23 cellular contexts compared by ENCODE assay signal in genomic region chr6:158519354-158519753, GRCh38. TPM values are rescaled to one million over a fixed set of nuclear protein-coding genes. Genes with fewer than 3 reads are reported as not detected.
DNase-seq lines count a peak whose midpoint lies in the region; ATAC-seq and TF ChIP-seq lines count a peak whose summit lies in the region.
"Had no signal": no experiment of that assay in that cellular context is flagged by ENCODE, and none has a peak within 500 bp of the region (broad histone marks: within the 10 kb centered on the region; RNA-seq: fewer than 3 reads in every experiment).

No MANE protein-coding gene starts in this region.

- no peak overlapping the region for H2AFZ ChIP-seq in neural cell (ENCODE audit: low read depth, low read length)

- H3K27me3 Mint-ChIP-seq in brain, result no peaks in the 10 kb centered on the region
- H3K27me3 Mint-ChIP-seq in stimulated activated naive CD8-positive, alpha-beta T cell treated with anti-CD3 and anti-CD28 coated beads, Interleukin-15, amount 100 ng/mL, for 72 hours, result peaks cover 74% of the 10 kb centered on the region
- peaks cover 22% of the 10 kb centered on the region for H3K27me3 Mint-ChIP-seq in T-helper 2 cell treated with Interferon-gamma antibody and Interleukin-4, amounts not matched to agents 5 μg/mL and 100 μg/mL, for 36 hours (ENCODE audit: low read depth)

- TF ChIP-seq RAD21 in neural cell (conservative IDR thresholded peaks at IDR 0.05), result no peak

- H4K20me1 ChIP-seq in neural cell (ENCODE audit: insufficient read depth), result no peaks in the 10 kb centered on the region

- no peak for TF ChIP-seq CTCF in brain (conservative IDR thresholded peaks at IDR 0.05)
- TF ChIP-seq CTCF in neural cell (IDR thresholded peaks at IDR 0.05; ENCODE audit: poor library complexity, severe bottlenecking), result no peak

- H3K27me3 ChIP-seq in neural cell (ENCODE audit: insufficient read depth, low read depth, low read length), result no peaks in the 10 kb centered on the region
- H3K27me3 ChIP-seq: BE2C, Peyer's patch had no signal

- H3K27ac ChIP-seq in neural cell (ENCODE audit: low read length), result peak overlapping the region; percentile 13
- H3K27ac ChIP-seq: Peyer's patch had no signal

- no peaks in the 10 kb centered on the region for H3K79me2 ChIP-seq in neural cell (replicated peaks; ENCODE audit: insufficient read depth, low read length)

- peak overlapping the region in 3 of 5 experiments; percentile 22 to 76 (median 49) for H3K27ac Mint-ChIP-seq in brain
- no peak overlapping the region for H3K27ac Mint-ChIP-seq in stimulated activated naive CD8-positive, alpha-beta T cell treated with anti-CD3 and anti-CD28 coated beads, Interleukin-15, amount 100 ng/mL, for 72 hours
- no peak overlapping the region for H3K27ac Mint-ChIP-seq in T-helper 2 cell treated with Interferon-gamma antibody and Interleukin-4, amounts not matched to agents 5 μg/mL and 100 μg/mL, for 36 hours

- no peaks in the 10 kb centered on the region for H3K9me2 ChIP-seq in neural cell (ENCODE audit: insufficient read depth, low read length)

- peaks cover 4% of the 10 kb centered on the region for H3K36me3 Mint-ChIP-seq in brain
- no peaks in the 10 kb centered on the region for H3K36me3 Mint-ChIP-seq in T-helper 2 cell treated with Interferon-gamma antibody and Interleukin-4, amounts not matched to agents 5 μg/mL and 100 μg/mL, for 36 hours (ENCODE audit: low read depth)

- no peaks in the 10 kb centered on the region for H3F3A ChIP-seq in neural cell (ENCODE audit: insufficient read depth, low read length, poor library complexity, severe bottlenecking)

- peak overlapping the region; percentile 7 for H3K9ac ChIP-seq in neural cell (ENCODE audit: low read length)

- no peak overlapping the region for H3K4me2 ChIP-seq in neural cell (ENCODE audit: low read length)

- no peak for ATAC-seq in GM21367 (IDR thresholded peaks at IDR 0.05; ENCODE audit: unreplicated experiment)
- ATAC-seq in stimulated activated naive CD8-positive, alpha-beta T cell treated with anti-CD3 and anti-CD28 coated beads, Interleukin-15, amount 100 ng/mL, for 72 hours, result no peak

- peak; percentile 2 for DNase-seq in activated CD8-positive, alpha-beta memory T cell treated with anti-CD3 and anti-CD28 coated beads, Interleukin-2, amount 50 U/mL, for 48 hours
- no peak for DNase-seq in activated CD8-positive, alpha-beta memory T cell treated with anti-CD3 and anti-CD28 coated beads for 24 hours
- no peak for DNase-seq in stimulated activated naive CD8-positive, alpha-beta T cell treated with anti-CD3 and anti-CD28 coated beads, Interleukin-15, amount 100 ng/mL, for 72 hours
- DNase-seq in T-helper 2 cell treated with Interferon-gamma antibody and Interleukin-4, amounts not matched to agents 5 μg/mL and 100 μg/mL, for 36 hours (ENCODE audit: low spot score), result no peak
- no peak for DNase-seq in HuH-7 (ENCODE audit: low spot score)
- DNase-seq: 8988T, ACHN, BE2C, GDM1, H7, KBM-7, NCI-H1105 treated with DMSO at 0.1 percent for 48 hours, NCI-H146, NCI-H2029, NCI-H446 treated with DMSO at 0.1 percent for 48 hours, NCI-H526, NCI-H82, OCI-M1, Peyer's patch, SHP77 treated with DMSO at 0.1 percent for 48 hours had no signal

- H3K4me1 Mint-ChIP-seq in brain, result peaks cover 29% of the 10 kb centered on the region
- peaks cover 40% of the 10 kb centered on the region for H3K4me1 Mint-ChIP-seq in stimulated activated naive CD8-positive, alpha-beta T cell treated with anti-CD3 and anti-CD28 coated beads, Interleukin-15, amount 100 ng/mL, for 72 hours
- peaks cover 28% of the 10 kb centered on the region for H3K4me1 Mint-ChIP-seq in T-helper 2 cell treated with Interferon-gamma antibody and Interleukin-4, amounts not matched to agents 5 μg/mL and 100 μg/mL, for 36 hours (ENCODE audit: low read depth)

- H3K9me3 Mint-ChIP-seq in brain, result peaks cover 0 to 6% (median 4%) of the 10 kb centered on the region in 5 experiments
- no peaks in the 10 kb centered on the region for H3K9me3 Mint-ChIP-seq in stimulated activated naive CD8-positive, alpha-beta T cell treated with anti-CD3 and anti-CD28 coated beads, Interleukin-15, amount 100 ng/mL, for 72 hours
- H3K9me3 Mint-ChIP-seq in T-helper 2 cell treated with Interferon-gamma antibody and Interleukin-4, amounts not matched to agents 5 μg/mL and 100 μg/mL, for 36 hours, result no peaks in the 10 kb centered on the region

- peak overlapping the region; percentile 10 for H3K4me3 ChIP-seq in neural cell (ENCODE audit: low read length)
- H3K4me3 ChIP-seq: Peyer's patch had no signal

- TF ChIP-seq EP300 in neural cell (conservative IDR thresholded peaks at IDR 0.05; ENCODE audit: poor library complexity, severe bottlenecking), result no peak

- peak overlapping the region in 3 of 5 experiments; percentile 4 to 42 (median 41) for H3K4me3 Mint-ChIP-seq in brain
- no peak overlapping the region for H3K4me3 Mint-ChIP-seq in stimulated activated naive CD8-positive, alpha-beta T cell treated with anti-CD3 and anti-CD28 coated beads, Interleukin-15, amount 100 ng/mL, for 72 hours
- H3K4me3 Mint-ChIP-seq in T-helper 2 cell treated with Interferon-gamma antibody and Interleukin-4, amounts not matched to agents 5 μg/mL and 100 μg/mL, for 36 hours, result no peak overlapping the region

- no peaks in the 10 kb centered on the region for H3K36me3 ChIP-seq in neural cell (ENCODE audit: insufficient read depth, low read length)
- H3K36me3 ChIP-seq: BE2C, Peyer's patch had no signal

- no peaks in the 10 kb centered on the region for H3K9me3 ChIP-seq in neural cell (ENCODE audit: low read length)
- H3K9me3 ChIP-seq: BE2C, Peyer's patch had no signal

TF ChIP-seq in neural cell, 6 proteins besides CTCF, POLR2A, EP300 and RAD21:
- no peak for TF ChIP-seq SMC3 (conservative IDR thresholded peaks at IDR 0.05; ENCODE audit: poor library complexity)
- no peak for TF ChIP-seq EZH2 (IDR thresholded peaks at IDR 0.05; ENCODE audit: borderline replicate concordance, insufficient read depth, low read length, poor library complexity, severe bottlenecking)
- no peak for TF ChIP-seq TAF1 (IDR thresholded peaks at IDR 0.05; ENCODE audit: low read depth)
- TF ChIP-seq, protein P1, sequence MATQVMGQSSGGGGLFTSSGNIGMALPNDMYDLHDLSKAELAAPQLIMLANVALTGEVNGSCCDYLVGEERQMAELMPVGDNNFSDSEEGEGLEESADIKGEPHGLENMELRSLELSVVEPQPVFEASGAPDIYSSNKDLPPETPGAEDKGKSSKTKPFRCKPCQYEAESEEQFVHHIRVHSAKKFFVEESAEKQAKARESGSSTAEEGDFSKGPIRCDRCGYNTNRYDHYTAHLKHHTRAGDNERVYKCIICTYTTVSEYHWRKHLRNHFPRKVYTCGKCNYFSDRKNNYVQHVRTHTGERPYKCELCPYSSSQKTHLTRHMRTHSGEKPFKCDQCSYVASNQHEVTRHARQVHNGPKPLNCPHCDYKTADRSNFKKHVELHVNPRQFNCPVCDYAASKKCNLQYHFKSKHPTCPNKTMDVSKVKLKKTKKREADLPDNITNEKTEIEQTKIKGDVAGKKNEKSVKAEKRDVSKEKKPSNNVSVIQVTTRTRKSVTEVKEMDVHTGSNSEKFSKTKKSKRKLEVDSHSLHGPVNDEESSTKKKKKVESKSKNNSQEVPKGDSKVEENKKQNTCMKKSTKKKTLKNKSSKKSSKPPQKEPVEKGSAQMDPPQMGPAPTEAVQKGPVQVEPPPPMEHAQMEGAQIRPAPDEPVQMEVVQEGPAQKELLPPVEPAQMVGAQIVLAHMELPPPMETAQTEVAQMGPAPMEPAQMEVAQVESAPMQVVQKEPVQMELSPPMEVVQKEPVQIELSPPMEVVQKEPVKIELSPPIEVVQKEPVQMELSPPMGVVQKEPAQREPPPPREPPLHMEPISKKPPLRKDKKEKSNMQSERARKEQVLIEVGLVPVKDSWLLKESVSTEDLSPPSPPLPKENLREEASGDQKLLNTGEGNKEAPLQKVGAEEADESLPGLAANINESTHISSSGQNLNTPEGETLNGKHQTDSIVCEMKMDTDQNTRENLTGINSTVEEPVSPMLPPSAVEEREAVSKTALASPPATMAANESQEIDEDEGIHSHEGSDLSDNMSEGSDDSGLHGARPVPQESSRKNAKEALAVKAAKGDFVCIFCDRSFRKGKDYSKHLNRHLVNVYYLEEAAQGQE (IDR thresholded peaks at IDR 0.05; ENCODE audit: borderline replicate concordance), result no peak
- TF ChIP-seq MXI1 (conservative IDR thresholded peaks at IDR 0.05; ENCODE audit: poor library complexity, severe bottlenecking), result no peak
- no peak for TF ChIP-seq POLR2AphosphoS5 (IDR thresholded peaks at IDR 0.05)

RNA-seq across cellular contexts. Expression of gene TMEM181, which starts 40.5 kb away (rescaled TPM):
- 27.3 TPM for polyA plus RNA-seq in brain (ENCODE audit: insufficient read depth, low read depth, low replicate concordance)
- 47.6 TPM in 2 replicates for polyA plus RNA-seq in neural cell
- polyA minus RNA-seq in neural cell, result 55.3 and 56.4 TPM in 2 replicates

Comparison
In these comparisons a context has a peak if more than half of its experiments do, and no peak if none do; other contexts are left out.
1. H3K27ac Mint-ChIP-seq: peak in brain (3 of 5); none in stimulated activated naive CD8-positive, alpha-beta T cell treated with anti-CD3 and anti-CD28 coated beads, Interleukin-15, amount 100 ng/mL, for 72 hours (0 of 2) and T-helper 2 cell treated with Interferon-gamma antibody and Interleukin-4, amounts not matched to agents 5 μg/mL and 100 μg/mL, for 36 hours (single experiment).
2. H3K4me3 Mint-ChIP-seq: peak in brain (3 of 5); none in stimulated activated naive CD8-positive, alpha-beta T cell treated with anti-CD3 and anti-CD28 coated beads, Interleukin-15, amount 100 ng/mL, for 72 hours (0 of 2) and T-helper 2 cell treated with Interferon-gamma antibody and Interleukin-4, amounts not matched to agents 5 μg/mL and 100 μg/mL, for 36 hours (single experiment).